In genomic region chr6:167103041-167103816, GRCh38 we compare ENCODE assay signal across 13 cellular contexts. TPM values are rescaled to one million over a fixed set of nuclear protein-coding genes. Genes with fewer than 3 reads are reported as not detected.
DNase-seq lines count a peak whose midpoint lies in the region; ATAC-seq lines count a peak whose summit lies in the region.
"Had no signal": no experiment of that assay in that cellular context is flagged by ENCODE, and none has a peak within 500 bp of the region (broad histone marks: within the 10 kb centered on the region; RNA-seq: fewer than 3 reads in every experiment).

No MANE protein-coding gene starts in this region.

- H3K9me3 Mint-ChIP-seq in central memory CD8-positive, alpha-beta T cell, result no peaks in the 10 kb centered on the region
- H3K9me3 Mint-ChIP-seq: activated T-cell treated with anti-CD3 and anti-CD28 coated beads, Interleukin-2, amount 50 U/mL, for 4 hours had no signal

- peak; percentile 98 for ATAC-seq in GM18511 (IDR thresholded peaks at IDR 0.05; ENCODE audit: unreplicated experiment)
- peak; percentile 90 for ATAC-seq in GM21423 (IDR thresholded peaks at IDR 0.05; ENCODE audit: unreplicated experiment)
- peak; percentile 99 for ATAC-seq in HG03175 (IDR thresholded peaks at IDR 0.05; ENCODE audit: unreplicated experiment)
- no peak for ATAC-seq in central memory CD8-positive, alpha-beta T cell (replicated peaks; ENCODE audit: extremely low read depth, poor library complexity, severe bottlenecking)
- ATAC-seq: activated T-cell treated with anti-CD3 and anti-CD28 coated beads, Interleukin-2, amount 50 U/mL, for 4 hours had no signal

- DNase-seq in central memory CD8-positive, alpha-beta T cell (ENCODE audit: low spot score in 2 of 2), result no peak
- no peak for DNase-seq in activated T-cell treated with anti-CD3 and anti-CD28 coated beads, Interleukin-2, amount 50 U/mL, for 48 hours
- DNase-seq in H4 (ENCODE audit: low spot score), result no peak
- DNase-seq in retina, result no peak
- no peak for DNase-seq in kidney tubule cell (ENCODE audit: low spot score)
- DNase-seq: activated T-cell treated with anti-CD3 and anti-CD28 coated beads, Interleukin-2, amount 50 U/mL, for 4 hours; effector CD8-positive, alpha-beta T cell; upper lobe of left lung had no signal

- peaks cover 20% of the 10 kb centered on the region for H3K4me1 Mint-ChIP-seq in central memory CD8-positive, alpha-beta T cell

- peak overlapping the region; percentile 50 for H3K27ac Mint-ChIP-seq in central memory CD8-positive, alpha-beta T cell (ENCODE audit: low read depth)

- H3K27me3 Mint-ChIP-seq in central memory CD8-positive, alpha-beta T cell, result peaks cover 2% of the 10 kb centered on the region

- peaks cover 3% of the 10 kb centered on the region for H3K36me3 Mint-ChIP-seq in central memory CD8-positive, alpha-beta T cell (ENCODE audit: insufficient read depth)

- no peak overlapping the region for H3K4me3 Mint-ChIP-seq in central memory CD8-positive, alpha-beta T cell
- H3K4me3 Mint-ChIP-seq: activated T-cell treated with anti-CD3 and anti-CD28 coated beads, Interleukin-2, amount 50 U/mL, for 4 hours had no signal

RNA-seq across cellular contexts. Expression of gene CCR6, which starts 19.7 kb away (rescaled TPM):
- total RNA-seq in H4 (2014; rRNA removed; shearing (Covaris generic)), result not detected in 2 replicates
- total RNA-seq: SK-MEL-5 had no signal

RNA-seq across cellular contexts. Expression of gene GPR31, which starts 54.6 kb away (rescaled TPM):
- not detected in 2 replicates for total RNA-seq in H4 (2014; rRNA removed; shearing (Covaris generic))
- total RNA-seq: activated T-cell treated with anti-CD3 and anti-CD28 coated beads, Interleukin-2, amount 50 U/mL, for 4 hours; lower leg skin; SK-MEL-5; upper lobe of left lung had no signal
